19 cellular contexts compared by ENCODE assay signal in the genomic region with DNA sequence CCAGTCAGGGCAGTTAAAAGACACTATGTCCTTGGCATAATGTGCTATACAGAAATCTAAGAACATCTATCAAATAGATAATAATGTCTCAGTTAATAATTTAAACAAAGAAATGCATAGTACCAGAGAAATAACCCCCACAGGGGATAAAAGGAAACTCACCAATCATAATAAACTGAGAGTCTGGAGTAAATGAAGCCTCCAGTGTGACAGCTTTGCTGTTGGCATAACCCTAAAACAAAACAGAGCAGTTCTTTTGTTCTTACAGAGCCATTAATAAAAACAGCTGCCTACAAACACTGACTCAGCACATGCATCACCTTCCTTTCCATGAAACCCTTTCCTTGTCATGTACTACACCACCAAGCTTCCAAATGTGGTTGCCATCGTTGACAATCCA. TPM values are rescaled to one million over a fixed set of nuclear protein-coding genes. Genes with fewer than 3 reads are reported as not detected.
DNase-seq lines count a peak whose midpoint lies in the region; ATAC-seq and TF ChIP-seq lines count a peak whose summit lies in the region.
"Had no signal": no experiment of that assay in that cellular context is flagged by ENCODE, and none has a peak within 500 bp of the region (broad histone marks: within the 10 kb centered on the region; RNA-seq: fewer than 3 reads in every experiment).

No MANE protein-coding gene starts in this region.

- peaks cover 97% of the 10 kb centered on the region for H3K36me3 Mint-ChIP-seq in CD8-positive, alpha-beta T cell
- peaks cover 94% of the 10 kb centered on the region for H3K36me3 Mint-ChIP-seq in brain
- peaks cover 67% of the 10 kb centered on the region for H3K36me3 Mint-ChIP-seq in osteocyte (ENCODE audit: unreplicated experiment)

- peaks cover 78% of the 10 kb centered on the region for H3K36me3 ChIP-seq in CD8-positive, alpha-beta T cell (ENCODE audit: insufficient read depth, low read length)
- peaks cover 27% of the 10 kb centered on the region for H3K36me3 ChIP-seq in MM.1S (replicated peaks; ENCODE audit: insufficient read depth, low read length)
- peaks cover 64% of the 10 kb centered on the region for H3K36me3 ChIP-seq in WERI-Rb-1
- H3K36me3 ChIP-seq in transverse colon, result peaks cover 0 to 95% (median 45%) of the 10 kb centered on the region in 4 donors

- DNase-seq in CD8-positive, alpha-beta T cell, result no peak
- DNase-seq in MM.1S (no peak), medulla oblongata (ENCODE audit: extremely low spot score) (peak; percentile 34), WERI-Rb-1 (no peak), transverse colon (no peak), osteocyte (ENCODE audit: extremely low spot score, unreplicated experiment) (no peak), epidermal melanocyte (ENCODE audit: insufficient read length, low spot score) (no peak)
- DNase-seq: activated CD4-positive, alpha-beta T cell treated with anti-CD3 and anti-CD28 coated beads, Interleukin-2, amount 50 U/mL, for 1 hour; cortex of kidney; esophagus squamous epithelium; MG63; NCI-H187 treated with DMSO at 0.1 percent for 48 hours; NCI-H510A; OCI-M1; tibial artery had no signal

- H2AFZ ChIP-seq in MM.1S (ENCODE audit: low read length), result no peak overlapping the region

- no peak for TF ChIP-seq EP300 in transverse colon (IDR thresholded peaks at IDR 0.05; ENCODE audit: low read depth)

- POLR2A ChIA-PET in CD8-positive, alpha-beta T cell (lab: Charles Lee), result interaction anchor here (0.9 to 28.6 kb wide), 3 partner anchors 12 to 23 kb away, joined by 3 to 685 read pairs (median 8); partner anchors contain the start of genes GLYCTK and WDR82

- TF ChIP-seq CTCF in CD8-positive, alpha-beta T cell (IDR thresholded peaks at IDR 0.05), result no peak
- TF ChIP-seq CTCF in MM.1S (IDR thresholded peaks at IDR 0.05; ENCODE audit: low read length) (no peak), brain (conservative IDR thresholded peaks at IDR 0.05) (no peak), WERI-Rb-1 (IDR thresholded peaks at IDR 0.05; ENCODE audit: low read depth, low read length) (no peak), transverse colon (IDR thresholded peaks at IDR 0.05) (no peak), osteocyte (IDR thresholded peaks at IDR 0.05) (no peak)

- TF ChIP-seq POLR2A in transverse colon (IDR thresholded peaks at IDR 0.05), result no peak

- H3K27ac ChIP-seq in CD8-positive, alpha-beta T cell (ENCODE audit: low read depth, low read length), result no peak overlapping the region
- H3K27ac ChIP-seq in MM.1S (ENCODE audit: low read length) (peak overlapping the region; percentile 40; the same call in 1 of the 2 replicates), WERI-Rb-1 (no peak overlapping the region), transverse colon (no peak overlapping the region)
- H3K27ac ChIP-seq: tibial artery had no signal

- no peaks in the 10 kb centered on the region for H3K27me3 ChIP-seq in CD8-positive, alpha-beta T cell (ENCODE audit: insufficient read depth, low read length)
- H3K27me3 ChIP-seq in MM.1S (replicated peaks; ENCODE audit: insufficient read depth, low read length), result no peaks in the 10 kb centered on the region
- no peaks in the 10 kb centered on the region for H3K27me3 ChIP-seq in WERI-Rb-1 (ENCODE audit: insufficient read depth, low read depth, severe bottlenecking)
- no peaks in the 10 kb centered on the region for H3K27me3 ChIP-seq in transverse colon
- H3K27me3 ChIP-seq: esophagus squamous epithelium, MG63, tibial artery had no signal

- peaks cover 17% of the 10 kb centered on the region for H3F3A ChIP-seq in MM.1S (ENCODE audit: insufficient read depth, low read length)

- in situ Hi-C loops in transverse colon (cut with MboI; ENCODE audit: low pct_ligation_motif_present in 1 of 4, low pct_unique_long_range_greater_than_20kb in 1 of 4, low sequenced_read_pairs in 3 of 4), result no loop called here

- no peak for ATAC-seq in CD8-positive, alpha-beta T cell

- peak overlapping the region; percentile 100 for H3K27ac Mint-ChIP-seq in CD8-positive, alpha-beta T cell
- H3K27ac Mint-ChIP-seq in brain, result peak overlapping the region in 3 of 5 experiments; percentile 7 to 52 (median 48)
- H3K27ac Mint-ChIP-seq in osteocyte (ENCODE audit: unreplicated experiment), result no peak overlapping the region

- no peak overlapping the region for H3K4me2 ChIP-seq in MM.1S (ENCODE audit: low read depth, low read length)

- no peaks in the 10 kb centered on the region for H3K9me3 ChIP-seq in CD8-positive, alpha-beta T cell (ENCODE audit: low read length)
- no peaks in the 10 kb centered on the region for H3K9me3 ChIP-seq in MM.1S (replicated peaks; ENCODE audit: insufficient read depth, low read length)
- no peaks in the 10 kb centered on the region for H3K9me3 ChIP-seq in WERI-Rb-1 (ENCODE audit: severe bottlenecking)
- H3K9me3 ChIP-seq in transverse colon, result no peaks in the 10 kb centered on the region
- H3K9me3 ChIP-seq: esophagus squamous epithelium, HAP-1, MG63, tibial artery had no signal

- H3K4me3 Mint-ChIP-seq in CD8-positive, alpha-beta T cell, result no peak overlapping the region
- no peak overlapping the region for H3K4me3 Mint-ChIP-seq in brain
- no peak overlapping the region for H3K4me3 Mint-ChIP-seq in osteocyte (ENCODE audit: unreplicated experiment)

- no peak overlapping the region for H3K9ac ChIP-seq in MM.1S (ENCODE audit: low read length)

- no peaks in the 10 kb centered on the region for H4K20me1 ChIP-seq in MM.1S (ENCODE audit: insufficient read depth, low read length)

- 67 to 79% methylated on average over 1 of the region's 1 CpG for whole genome bisulfite sequencing in transverse colon (ENCODE audit: low coverage in 1 of 2), 2 donors

- H3K9me2 ChIP-seq in MM.1S (replicated peaks; ENCODE audit: insufficient read depth, low read length), result no peaks in the 10 kb centered on the region

- H3K4me1 Mint-ChIP-seq in CD8-positive, alpha-beta T cell (ENCODE audit: low read depth), result peaks cover 94% of the 10 kb centered on the region
- H3K4me1 Mint-ChIP-seq in brain (no peaks in the 10 kb centered on the region), osteocyte (ENCODE audit: unreplicated experiment) (no peaks in the 10 kb centered on the region)

- peaks cover 91% of the 10 kb centered on the region for H3K4me1 ChIP-seq in CD8-positive, alpha-beta T cell (ENCODE audit: insufficient read depth, low read length)
- H3K4me1 ChIP-seq in MM.1S (ENCODE audit: low read length) (peaks cover 50% of the 10 kb centered on the region), transverse colon (peaks cover 0 to 14% (median under 1%) of the 10 kb centered on the region in 4 donors)
- H3K4me1 ChIP-seq: HAP-1, tibial artery had no signal

- no peaks in the 10 kb centered on the region for H3K27me3 Mint-ChIP-seq in CD8-positive, alpha-beta T cell (ENCODE audit: low read depth)
- H3K27me3 Mint-ChIP-seq in brain, result no peaks in the 10 kb centered on the region
- no peaks in the 10 kb centered on the region for H3K27me3 Mint-ChIP-seq in osteocyte (ENCODE audit: unreplicated experiment)

- CTCF ChIA-PET in CD8-positive, alpha-beta T cell (lab: Charles Lee), result interaction anchor here (0.7 to 3.0 kb wide), 12 partner anchors 9 to 80 kb away, joined by 3 to 16 read pairs (median 4); partner anchors contain the start of gene TLR9

- no peak overlapping the region for H3K4me3 ChIP-seq in CD8-positive, alpha-beta T cell (ENCODE audit: low read depth, low read length)
- H3K4me3 ChIP-seq in MM.1S (ENCODE audit: low read length) (no peak overlapping the region), WERI-Rb-1 (ENCODE audit: low read depth, low read length) (no peak overlapping the region), transverse colon (no peak overlapping the region)
- H3K4me3 ChIP-seq: esophagus squamous epithelium, HAP-1, MG63, skin epidermis, tibial artery had no signal

- H3K9me3 Mint-ChIP-seq in CD8-positive, alpha-beta T cell, result no peaks in the 10 kb centered on the region
- H3K9me3 Mint-ChIP-seq in brain (no peaks in the 10 kb centered on the region), osteocyte (ENCODE audit: unreplicated experiment) (no peaks in the 10 kb centered on the region)

- peaks cover 87% of the 10 kb centered on the region for H3K79me2 ChIP-seq in MM.1S (ENCODE audit: low read length)

- intact Hi-C loops in CD8-positive, alpha-beta T cell (cut with DNase I, micrococcal nuclease), result no loop called here
- intact Hi-C loops in transverse colon (cut with DNase I; ENCODE audit: low total_unique reads), result no loop called here

RNA-seq across cellular contexts. Expression of gene PPM1M, which starts 13.5 kb away (rescaled TPM):
- 10 to 100 TPM; 43.9 to 46.9 TPM for total RNA-seq in CD8-positive, alpha-beta T cell
- polyA plus RNA-seq in brain (ENCODE audit: insufficient read depth, low read depth, low replicate concordance), result 15.2 TPM
- total RNA-seq in transverse colon (1 to 10 TPM; 2.0 to 8.4 (median 6.2) TPM), osteocyte (16.4 and 16.9 TPM in 2 replicates)

RNA-seq across cellular contexts. Expression of gene WDR82, which starts 19.4 kb away (rescaled TPM):
- total RNA-seq in CD8-positive, alpha-beta T cell, result 100 to 1,000 TPM; 115 to 117 TPM
- polyA plus RNA-seq in brain (ENCODE audit: insufficient read depth, low read depth, low replicate concordance), result 66.7 TPM
- total RNA-seq in transverse colon (10 to 100 TPM; 14.6 to 44.9 (median 40.8) TPM), osteocyte (76.7 and 82.1 TPM in 2 replicates)

RNA-seq across cellular contexts. Expression of gene TWF2, which starts 20.1 kb away (rescaled TPM):
- 10 to 100 TPM; 31.1 to 31.2 TPM for total RNA-seq in CD8-positive, alpha-beta T cell
- polyA plus RNA-seq in brain (ENCODE audit: insufficient read depth, low read depth, low replicate concordance), result 49.4 TPM
- total RNA-seq in transverse colon, result 10 to 100 TPM; 29.9 to 82.7 (median 61.0) TPM
- 55.8 and 58.6 TPM in 2 replicates for total RNA-seq in osteocyte

RNA-seq across cellular contexts. Expression of gene GLYCTK, which starts 28.6 kb away (rescaled TPM):
- total RNA-seq in CD8-positive, alpha-beta T cell, result 10 to 100 TPM; 27.1 to 28.1 TPM
- polyA plus RNA-seq in brain (ENCODE audit: insufficient read depth, low read depth, low replicate concordance), result 2.6 TPM
- 100 to 1,000 TPM in 1 of 4 donors, 10 to 100 TPM in 3; 43.7 to 118 (median 73.7) TPM for total RNA-seq in transverse colon
- total RNA-seq in osteocyte, result 11.0 and 11.9 TPM in 2 replicates

RNA-seq across cellular contexts. Expression of gene TLR9, which starts 33.6 kb away (rescaled TPM):
- under 1 TPM in 1 of 2 experiments, not detected in 1; 0.33 TPM for total RNA-seq in CD8-positive, alpha-beta T cell
- 0.19 TPM for polyA plus RNA-seq in brain (ENCODE audit: insufficient read depth, low read depth, low replicate concordance)
- total RNA-seq in transverse colon, result under 1 TPM in 1 of 4 donors, not detected in 3; 0.16 TPM
- total RNA-seq in osteocyte, result not detected in 2 replicates
- total RNA-seq: esophagus squamous epithelium, kidney epithelial cell had no signal
